ENCODE assay signal across 9 cellular contexts in the genomic region with DNA sequence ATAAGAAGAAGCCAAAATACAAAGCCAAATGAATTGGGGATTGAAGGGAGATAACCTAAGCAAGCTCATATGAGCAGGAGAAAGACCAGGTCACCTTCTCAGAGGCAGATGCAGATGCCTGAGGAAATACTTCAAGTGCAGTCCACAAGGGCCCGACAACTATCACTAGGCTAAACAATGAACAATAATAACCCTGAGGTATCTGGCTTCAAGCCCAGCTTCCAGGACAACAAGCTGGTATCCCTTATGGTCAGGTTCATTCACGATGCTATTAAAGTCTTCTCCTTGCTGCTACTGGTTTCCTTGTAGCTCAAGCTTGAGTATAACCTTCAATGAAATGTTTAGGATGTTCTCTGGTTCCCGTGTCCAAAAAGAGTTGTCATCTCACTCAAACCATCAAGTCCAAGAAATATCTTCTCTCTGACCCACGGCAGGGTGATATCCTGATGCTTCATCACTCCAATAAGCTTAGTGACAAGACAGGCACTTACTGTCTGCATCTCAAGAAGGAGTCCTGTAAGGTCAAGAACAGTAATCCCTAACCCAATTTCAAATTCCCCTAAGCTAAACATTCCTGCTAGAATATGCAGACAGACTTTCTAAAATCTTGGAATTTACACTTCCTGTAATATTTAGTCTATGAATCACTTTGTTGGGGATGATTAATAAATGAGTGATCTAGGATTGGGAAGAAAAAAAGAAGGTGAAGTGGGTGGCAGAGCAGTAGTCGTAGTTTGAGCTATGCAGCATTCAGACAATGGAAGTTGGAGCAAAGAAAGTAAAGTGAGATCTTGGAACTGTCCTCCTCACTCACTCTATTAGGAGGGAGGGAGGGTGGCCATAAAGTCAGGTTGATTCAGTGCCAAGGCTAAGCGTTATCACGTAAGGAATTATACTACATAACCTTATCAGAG. TPM values are rescaled to one million over a fixed set of nuclear protein-coding genes. Genes with fewer than 3 reads are reported as not detected.
A peak's percentile ranks its signal among the peaks of the same experiment; 100 is the strongest.
DNase-seq lines count a peak whose midpoint lies in the region; ATAC-seq and TF ChIP-seq lines count a peak whose summit lies in the region.
"Had no signal": no experiment of that assay in that cellular context is flagged by ENCODE, and none has a peak within 500 bp of the region (broad histone marks: within the 10 kb centered on the region; RNA-seq: fewer than 3 reads in every experiment).

No MANE protein-coding gene starts in this region.

- TF ChIP-seq CTCF in epithelial cell of proximal tubule (conservative IDR thresholded peaks at IDR 0.05; ENCODE audit: low read depth, low read length) = no peak
- TF ChIP-seq CTCF in GM10266 (IDR thresholded peaks at IDR 0.05; ENCODE audit: control insufficient read depth, insufficient read depth, low read depth, missing control alignments) = no peak

- DNase-seq in NCI-H146 (lab: John Stamatoyannopoulos, UW) (peak; percentile 17), NCI-H146 treated with DMSO at 0.1 percent for 48 hours (lab: John Stamatoyannopoulos, UW; ENCODE audit: unreplicated experiment) (no peak), NCI-H774 (lab: John Stamatoyannopoulos, UW) (peak; percentile 8), epithelial cell of proximal tubule (ENCODE audit: low read depth) (peak; percentile 63), sciatic nerve (ENCODE audit: low spot score) (no peak), GM10266 (ENCODE audit: extremely low spot score) (no peak)
- DNase-seq: upper lobe of left lung had no signal

- intact Hi-C loops in sciatic nerve (cut with DNase I) = no loop called here

- ATAC-seq in sciatic nerve (peak; percentile 26), GM21447 (IDR thresholded peaks at IDR 0.05; ENCODE audit: unreplicated experiment) (no peak), GM19463 (IDR thresholded peaks at IDR 0.05; ENCODE audit: unreplicated experiment) (no peak)

- no peak overlapping the region for H3K4me3 ChIP-seq in epithelial cell of proximal tubule (ENCODE audit: low read depth, low read length)
- H3K4me3 ChIP-seq: upper lobe of left lung had no signal

RNA-seq across cellular contexts. Expression of gene CHN1, which starts 33.1 kb away (rescaled TPM):
- total RNA-seq in epithelial cell of proximal tubule (12.2 and 22.5 TPM in 2 replicates), sciatic nerve (38.4 TPM)

Comparison
In these comparisons a context has a peak if more than half of its experiments do, and no peak if none do; other contexts are left out.
1. DNase-seq: peak in NCI-H146 (single experiment), NCI-H774 (single experiment) and epithelial cell of proximal tubule (single experiment); none in NCI-H146 treated with DMSO at 0.1 percent for 48 hours (single experiment), sciatic nerve (single experiment) and GM10266 (single experiment).